Comparison of ENCODE assay signal across 27 cellular contexts in genomic region chr9:136308262-136309053, GRCh38. TPM values are rescaled to one million over a fixed set of nuclear protein-coding genes. Genes with fewer than 3 reads are reported as not detected.
"Had no signal": no experiment of that assay in that cellular context is flagged by ENCODE, and none has a peak within 500 bp of the region (broad histone marks: within the 10 kb centered on the region; RNA-seq: fewer than 3 reads in every experiment).

No MANE protein-coding gene starts in this region.

- H3K36me3 ChIP-seq: esophagus squamous epithelium, gastrocnemius medialis, neutrophil, ovary, prostate gland, spleen, upper lobe of left lung had no signal

- H3K9me3 ChIP-seq: body of pancreas, esophagus squamous epithelium, gastrocnemius medialis, neutrophil, ovary, prostate gland, spleen, testis, upper lobe of left lung had no signal

- DNase-seq: activated CD4-positive, alpha-beta memory T cell treated with anti-CD3 and anti-CD28 coated beads, Interleukin-2, amount 10 ng/mL, durations not matched to agents 7 days and 5 days; activated CD4-positive, alpha-beta T cell treated with anti-CD3 and anti-CD28 coated beads, Interleukin-2, amount 10 ng/mL, durations not matched to agents 24 days and 14 days; activated gamma-delta T cell; activated naive CD4-positive, alpha-beta T cell treated with anti-CD3 and anti-CD28 coated beads, Interleukin-2, amount 50 U/mL, for 16 hours; activated naive CD8-positive, alpha-beta T cell treated with anti-CD3 and anti-CD28 coated beads, Interleukin-2, amount 50 U/mL, for 24 hours; body of pancreas; effector memory CD8-positive, alpha-beta T cell; esophagus squamous epithelium; gastrocnemius medialis; head of caudate nucleus; hypothalamus; mammary epithelial cell; midbrain; ovary; spleen; stimulated activated CD4-positive, alpha-beta T cell treated with anti-CD3 and anti-CD28 coated beads, Interleukin-4, amount 100 ng/mL, for 1 hour; stimulated activated naive CD4-positive, alpha-beta T cell; testis had no signal

- H3K27ac ChIP-seq: body of pancreas, esophagus squamous epithelium, gastrocnemius medialis, neutrophil, ovary, prostate gland, spleen, testis, upper lobe of left lung, VCaP had no signal

- H3K4me3 ChIP-seq: body of pancreas, esophagus squamous epithelium, gastrocnemius medialis, ovary, prostate gland, testis, upper lobe of left lung had no signal

- H3K27me3 ChIP-seq: body of pancreas, ovary, testis had no signal

- ATAC-seq: activated CD4-positive, CD25-positive, alpha-beta regulatory T cell treated with anti-CD3 and anti-CD28 coated beads, Interleukin-2, amount 50 U/mL, for 24 hours; activated naive CD8-positive, alpha-beta T cell treated with anti-CD3 and anti-CD28 coated beads, Interleukin-2, amount 50 U/mL, for 24 hours; body of pancreas; gastrocnemius medialis; left ventricle myocardium superior; natural killer cell treated with Interleukin-12 subunit alpha and Interleukin-12 subunit beta and Interleukin-15 and Interleukin-18, amount 100 ng/mL, for 72 hours had no signal

- H3K4me1 ChIP-seq: body of pancreas, gastrocnemius medialis, prostate gland, testis had no signal

RNA-seq across cellular contexts. Expression of gene CCDC187, which starts 4.6 kb away (rescaled TPM):
- total RNA-seq: activated CD4-positive, alpha-beta memory T cell treated with anti-CD3 and anti-CD28 coated beads, Interleukin-2, amount 10 ng/mL, durations not matched to agents 7 days and 5 days; activated CD4-positive, alpha-beta T cell treated with anti-CD3 and anti-CD28 coated beads, Interleukin-2, amount 10 ng/mL, durations not matched to agents 24 days and 14 days; activated T-helper 1 cell treated with anti-CD3 and anti-CD28 coated beads, Interleukin-12 subunit alpha, Interleukin-12 subunit beta, Interleukin-2, Interleukin-4 antibody, amounts not matched to agents 30 ng/mL and 10 ng/mL and 1 ng/mL, durations not matched to agents 14 hours and 24 hours and 36 hours; dermis microvascular lymphatic vessel endothelial cell; esophagus squamous epithelium; gastrocnemius medialis; left ventricle myocardium superior; natural killer cell treated with Interleukin-12 subunit alpha and Interleukin-12 subunit beta and Interleukin-15 and Interleukin-18, amount 100 ng/mL, for 72 hours had no signal
- polyA plus RNA-seq: mammary epithelial cell had no signal
